In the genomic region with DNA sequence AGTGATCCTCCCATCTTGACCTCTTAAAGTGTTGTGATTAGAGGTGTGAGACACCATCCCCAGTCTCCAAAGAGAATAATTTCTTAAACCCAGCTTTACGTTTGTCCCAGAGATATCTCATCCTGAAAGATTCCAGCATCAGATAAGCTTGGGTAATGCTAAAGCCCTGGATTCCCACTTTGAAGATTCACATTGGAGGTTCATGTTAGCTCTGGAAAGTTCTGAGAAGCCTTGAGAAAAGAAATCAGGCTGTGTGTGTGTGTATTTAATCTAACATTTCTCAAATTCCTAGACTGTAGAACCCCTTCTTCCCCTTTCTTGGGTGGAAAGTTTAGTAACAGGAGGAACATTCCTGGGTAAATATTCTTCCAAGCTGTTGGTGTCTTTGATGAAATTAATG, we compare ENCODE assay signal across 33 cellular contexts. TPM values are rescaled to one million over a fixed set of nuclear protein-coding genes. Genes with fewer than 3 reads are reported as not detected.
DNase-seq lines count a peak whose midpoint lies in the region; ATAC-seq, FAIRE-seq and TF ChIP-seq lines count a peak whose summit lies in the region.
"Had no signal": no experiment of that assay in that cellular context is flagged by ENCODE, and none has a peak within 500 bp of the region (broad histone marks: within the 10 kb centered on the region; RNA-seq: fewer than 3 reads in every experiment).

No MANE protein-coding gene starts in this region.

- H4K91ac ChIP-seq in mesenchymal stem cell (ENCODE audit: low read length) = no peak overlapping the region

- intact Hi-C loops in ascending aorta (cut with DNase I) = loop anchor here (2.0 kb wide), 3 partner anchors 16 to 108 kb away; no protein-coding TSS in a partner anchor

- no peak for ATAC-seq in thoracic aorta (ENCODE audit: insufficient number of reproducible peaks, low FRiP score, low read depth)
- ATAC-seq: activated CD8-positive, alpha-beta T cell treated with anti-CD3 and anti-CD28 coated beads for 36 hours; activated T-helper 17 cell treated with anti-CD3 and anti-CD28 coated beads, Interleukin-2, amount 50 U/mL, for 72 hours; gastrocnemius medialis; GM12878; HCT116; lower lobe of right lung; stimulated activated naive CD8-positive, alpha-beta T cell treated with anti-CD3 and anti-CD28 coated beads, Interleukin-15, Interleukin-2, amounts not matched to agents 100 U/mL and 50 U/mL, for 24 hours had no signal

- no peak for TF ChIP-seq POLR2A in GM12892 (IDR thresholded peaks at IDR 0.05; ENCODE audit: low read depth, low read length)

- peak; percentile 27 for DNase-seq in GM03348 (ENCODE audit: low spot score)
- DNase-seq in ascending aorta (ENCODE audit: low spot score in 2 of 2) = no peak
- peak; percentile 34 for DNase-seq in mesenchymal stem cell
- DNase-seq in thoracic aorta (ENCODE audit: low spot score) = no peak
- no peak for DNase-seq in GM12892 (ENCODE audit: insufficient read length)
- no peak for DNase-seq in activated CD4-positive, alpha-beta T cell treated with anti-CD3 and anti-CD28 coated beads for 4 hours
- no peak for DNase-seq in NCI-H146 (lab: John Stamatoyannopoulos, UW)
- no peak for DNase-seq in NOMO-1 (lab: John Stamatoyannopoulos, UW; ENCODE audit: unreplicated experiment in 2 of 2)
- DNase-seq: ACHN; activated CD8-positive, alpha-beta T cell treated with anti-CD3 and anti-CD28 coated beads for 36 hours; activated naive CD4-positive, alpha-beta T cell treated with anti-CD3 and anti-CD28 coated beads, Interleukin-2, amount 50 U/mL, for 16 hours; amygdala; caudate nucleus; gastrocnemius medialis; Karpas-422; kidney glomerular epithelial cell; lower lobe of right lung; NCI-H1417 treated with DMSO at 0.1 percent for 48 hours; NCI-H345; Peyer's patch; SHP77; stimulated activated CD4-positive, alpha-beta T cell treated with anti-CD3 and anti-CD28 coated beads, Interleukin-1b, Interleukin-23, amount 100 ng/mL, for 48 hours; stimulated activated naive CD8-positive, alpha-beta T cell treated with anti-CD3 and anti-CD28 coated beads, Interleukin-15, Interleukin-2, amounts not matched to agents 100 U/mL and 50 U/mL, for 24 hours; T-helper 2 cell; testis had no signal

- H2BK15ac ChIP-seq in mesenchymal stem cell (ENCODE audit: low read depth, poor library complexity, severe bottlenecking) = no peak overlapping the region

- H3K23ac ChIP-seq in mesenchymal stem cell (ENCODE audit: low read length in 2 of 2) = no peak overlapping the region

- H3K4me2 ChIP-seq in mesenchymal stem cell (ENCODE audit: low read length, poor library complexity, severe bottlenecking) = no peak overlapping the region
- H3K4me2 ChIP-seq: BLaER1 had no signal

- no peak overlapping the region for H2BK5ac ChIP-seq in mesenchymal stem cell (ENCODE audit: low read depth, low read length, poor library complexity, severe bottlenecking)

- H3K27ac ChIP-seq in ascending aorta = peak overlapping the region; percentile 72 to 77
- H3K27ac ChIP-seq in mesenchymal stem cell (ENCODE audit: low read length, poor library complexity, severe bottlenecking) = no peak overlapping the region
- peak overlapping the region; percentile 86 to 89 for H3K27ac ChIP-seq in thoracic aorta
- H3K27ac ChIP-seq: BLaER1, esophagus muscularis mucosa, gastrocnemius medialis, lower lobe of right lung, Peyer's patch, right atrium auricular region, testis, vagina had no signal

- WGBS in mesenchymal stem cell = 50% methylated on average over 1 of the region's 1 CpG

- H2BK12ac ChIP-seq in mesenchymal stem cell (ENCODE audit: low read length in 2 of 2) = no peak overlapping the region

- TF ChIP-seq CTCF in ascending aorta (IDR thresholded peaks at IDR 0.05) (no peak), thoracic aorta (IDR thresholded peaks at IDR 0.05) (no peak)

- H3K27me3 ChIP-seq in ascending aorta (no peaks in the 10 kb centered on the region), mesenchymal stem cell (ENCODE audit: control insufficient read depth in 1 of 2, insufficient read depth in 1 of 2, low read length in 2 of 2) (no peaks in the 10 kb centered on the region), thoracic aorta (replicated peaks; ENCODE audit: insufficient read depth) (no peaks in the 10 kb centered on the region)
- H3K27me3 ChIP-seq: esophagus muscularis mucosa, gastrocnemius medialis, Peyer's patch, right atrium auricular region, testis, vagina had no signal

- no peak overlapping the region for H3K4ac ChIP-seq in mesenchymal stem cell (ENCODE audit: low read depth in 1 of 2, low read length in 2 of 2)

- H3K79me1 ChIP-seq in mesenchymal stem cell (replicated peaks; ENCODE audit: low read length, poor library complexity, severe bottlenecking) = peaks cover 35% of the 10 kb centered on the region

- H3K9ac ChIP-seq in mesenchymal stem cell (ENCODE audit: low read length) = no peak overlapping the region
- H3K9ac ChIP-seq: BLaER1 had no signal

- H3K4me3 ChIP-seq in ascending aorta (no peak overlapping the region), mesenchymal stem cell (ENCODE audit: insufficient read depth in 1 of 2, low read depth in 1 of 2, low read length in 2 of 2) (no peak overlapping the region), thoracic aorta (no peak overlapping the region)
- H3K4me3 ChIP-seq: BLaER1, esophagus muscularis mucosa, gastrocnemius medialis, GM12878, lower lobe of right lung, Peyer's patch, right atrium auricular region, testis, vagina had no signal

- no peak overlapping the region for H2BK120ac ChIP-seq in mesenchymal stem cell (ENCODE audit: low read depth, low read length)

- H3K9me3 ChIP-seq in ascending aorta (no peaks in the 10 kb centered on the region), mesenchymal stem cell (ENCODE audit: control insufficient read depth, low read length) (no peaks in the 10 kb centered on the region), thoracic aorta (no peaks in the 10 kb centered on the region)
- H3K9me3 ChIP-seq: BLaER1, esophagus muscularis mucosa, gastrocnemius medialis, lower lobe of right lung, Peyer's patch, right atrium auricular region, testis, vagina had no signal

- H4K8ac ChIP-seq in mesenchymal stem cell (ENCODE audit: low read length) = no peak overlapping the region

- H3K4me1 ChIP-seq in ascending aorta (peaks cover 20 to 53% of the 10 kb centered on the region in 2 donors), mesenchymal stem cell (ENCODE audit: control insufficient read depth, insufficient read depth, low read depth, low read length) (peaks cover 5% of the 10 kb centered on the region), thoracic aorta (ENCODE audit: control insufficient read depth in 1 of 2, low read depth in 2 of 2) (peaks cover 30 to 66% of the 10 kb centered on the region in 2 donors)
- H3K4me1 ChIP-seq: Peyer's patch had no signal

- H3K14ac ChIP-seq in mesenchymal stem cell (ENCODE audit: low read length in 2 of 2) = no peak overlapping the region

- H2AFZ ChIP-seq in mesenchymal stem cell (ENCODE audit: low read depth, low read length) = no peak overlapping the region

- H2AK5ac ChIP-seq in mesenchymal stem cell (ENCODE audit: low read length, severe bottlenecking) = no peak overlapping the region

- H3K36me3 ChIP-seq in ascending aorta (peaks cover 10 to 11% of the 10 kb centered on the region in 2 donors), mesenchymal stem cell (ENCODE audit: control insufficient read depth in 1 of 2, insufficient read depth in 2 of 2, low read depth in 1 of 2, low read length in 2 of 2) (peaks cover 26 to 32% of the 10 kb centered on the region in 2 experiments), thoracic aorta (peaks cover 8% of the 10 kb centered on the region)
- H3K36me3 ChIP-seq: BLaER1, Peyer's patch, right atrium auricular region, vagina had no signal

- no peak for FAIRE-seq in GM12892 (lab: Jason Lieb, UNC)
- FAIRE-seq: endometrium, GM12878 had no signal

- H3K18ac ChIP-seq in mesenchymal stem cell (ENCODE audit: low read depth in 1 of 2, low read length in 2 of 2) = no peak overlapping the region

RNA-seq across cellular contexts. Expression of gene ZNF532, which starts 18.0 kb away (rescaled TPM):
- 161 TPM for total RNA-seq in ascending aorta
- polyA plus RNA-seq in mesenchymal stem cell (2013, experiment 1 of 2) = 65.7 TPM
- 65.9 TPM for polyA plus RNA-seq in mesenchymal stem cell (2013, experiment 2 of 2)
- 100 to 1,000 TPM; 133 to 211 TPM for total RNA-seq in thoracic aorta
- polyA plus RNA-seq in GM12892 (2012; ENCODE audit: missing spikeins) = 5.8 TPM

Comparison
In these comparisons a context has a peak if more than half of its experiments do, and no peak if none do; other contexts are left out.
1. DNase-seq: peak in GM03348 (single experiment) and mesenchymal stem cell (single experiment); none in ascending aorta (0 of 2), thoracic aorta (single experiment), GM12892 (single experiment), activated CD4-positive, alpha-beta T cell treated with anti-CD3 and anti-CD28 coated beads for 4 hours (0 of 2), NCI-H146 (single experiment) and NOMO-1 (0 of 2).